ENCODE assay signal across 8 cellular contexts in genomic region chr4:3532714-3533336, GRCh38. TPM values are rescaled to one million over a fixed set of nuclear protein-coding genes. Genes with fewer than 3 reads are reported as not detected.
A peak's percentile ranks its signal among the peaks of the same experiment; 100 is the strongest.
DNase-seq lines count a peak whose midpoint lies in the region; ATAC-seq and TF ChIP-seq lines count a peak whose summit lies in the region.

No MANE protein-coding gene starts in this region.

- H2BK120ac ChIP-seq in mesendoderm (ENCODE audit: low read depth, low read length), result no peak overlapping the region

- no peaks in the 10 kb centered on the region for H3K36me3 ChIP-seq in CD8-positive, alpha-beta memory T cell (ENCODE audit: insufficient read depth, low read length)
- no peaks in the 10 kb centered on the region for H3K36me3 ChIP-seq in mesendoderm (ENCODE audit: control insufficient read depth, insufficient read depth, low read length)

- H3K27ac Mint-ChIP-seq in CD8-positive, alpha-beta memory T cell, result peak overlapping the region in 6 of 8 donors; percentile 18 to 97 (median 96)
- H3K27ac Mint-ChIP-seq in chondrocyte (ENCODE audit: unreplicated experiment), result peak overlapping the region; percentile 95

- peak overlapping the region; percentile 63 for H3K9ac ChIP-seq in mesendoderm (ENCODE audit: low read length)

- peak overlapping the region; percentile 87 for H3K56ac ChIP-seq in mesendoderm (ENCODE audit: low read length)

- H3K79me1 ChIP-seq in mesendoderm (ENCODE audit: low read length), result peaks cover 15% of the 10 kb centered on the region

- DNase-seq in CD8-positive, alpha-beta memory T cell, result no peak
- DNase-seq in chondrocyte (ENCODE audit: low spot score) (peak; percentile 82), mesendoderm (peak; percentile 73), cerebellar nuclear complex (lab: John Stamatoyannopoulos, UW) (no peak), NCI-H526 (lab: John Stamatoyannopoulos, UW) (no peak), GM19238 (ENCODE audit: insufficient read length, low spot score) (no peak)
- DNase-seq in effector CD8-positive, alpha-beta T cell (lab: John Stamatoyannopoulos, UW), result no peak

- no peak overlapping the region for H2BK15ac ChIP-seq in mesendoderm (replicated peaks; ENCODE audit: low read depth)

- H2BK5ac ChIP-seq in mesendoderm (ENCODE audit: low read length), result no peak overlapping the region

- no peak overlapping the region for H3K18ac ChIP-seq in mesendoderm (ENCODE audit: low read length)

- WGBS in mesendoderm (ENCODE audit: extremely low coverage, insufficient coverage, low lambda C conversion rate), result no CpG with 5 or more reads among the region's 42 CpGs

- no peak overlapping the region for H3K23ac ChIP-seq in mesendoderm (ENCODE audit: low read length)

- CTCF ChIA-PET in CD8-positive, alpha-beta memory T cell (lab: Charles Lee), result no interaction called here

- POLR2A ChIA-PET in CD8-positive, alpha-beta memory T cell (lab: Charles Lee), result no interaction called here

- H3K36me3 Mint-ChIP-seq in CD8-positive, alpha-beta memory T cell, result peaks cover 1 to 31% (median 5%) of the 10 kb centered on the region in 3 donors
- H3K36me3 Mint-ChIP-seq in chondrocyte (ENCODE audit: low read depth), result peaks cover 4% of the 10 kb centered on the region

- peak; percentile 11 for ATAC-seq in HG03066 (IDR thresholded peaks at IDR 0.05; ENCODE audit: low read depth, unreplicated experiment)

- H3K9me3 Mint-ChIP-seq in CD8-positive, alpha-beta memory T cell, result peaks cover 0 to 10% (median 5%) of the 10 kb centered on the region in 5 donors
- peaks cover 5% of the 10 kb centered on the region for H3K9me3 Mint-ChIP-seq in chondrocyte (ENCODE audit: low read depth)

- peak overlapping the region; percentile 74 for H3K4me3 ChIP-seq in CD8-positive, alpha-beta memory T cell (ENCODE audit: low read length)
- no peak overlapping the region for H3K4me3 ChIP-seq in mesendoderm (ENCODE audit: low read length)

- no peak overlapping the region for H3K4ac ChIP-seq in mesendoderm (ENCODE audit: low read depth, low read length)

- no peaks in the 10 kb centered on the region for H3K9me3 ChIP-seq in CD8-positive, alpha-beta memory T cell (ENCODE audit: low read length)

- peak overlapping the region; percentile 96 to 100 (median 99) for H3K4me3 Mint-ChIP-seq in CD8-positive, alpha-beta memory T cell
- peak overlapping the region; percentile 99 for H3K4me3 Mint-ChIP-seq in chondrocyte (ENCODE audit: unreplicated experiment)

- peak overlapping the region; percentile 73 for H3K27ac ChIP-seq in CD8-positive, alpha-beta memory T cell (ENCODE audit: low read depth, low read length)
- H3K27ac ChIP-seq in mesendoderm (ENCODE audit: low read depth, low read length), result no peak overlapping the region

- peaks cover 30 to 49% (median 34%) of the 10 kb centered on the region in 3 donors for H3K4me1 Mint-ChIP-seq in CD8-positive, alpha-beta memory T cell
- H3K4me1 Mint-ChIP-seq in chondrocyte (ENCODE audit: low read depth), result peaks cover 21% of the 10 kb centered on the region

- H3K4me2 ChIP-seq in mesendoderm (ENCODE audit: low read length), result peak overlapping the region; percentile 49

- H3K79me2 ChIP-seq in mesendoderm (ENCODE audit: control insufficient read depth, insufficient read depth, low read length), result peaks cover 14% of the 10 kb centered on the region

- no peaks in the 10 kb centered on the region for H3K27me3 ChIP-seq in CD8-positive, alpha-beta memory T cell (ENCODE audit: insufficient read depth, low read length, poor library complexity, severe bottlenecking)
- no peaks in the 10 kb centered on the region for H3K27me3 ChIP-seq in mesendoderm (ENCODE audit: insufficient read depth, low read length, poor library complexity)

- H4K5ac ChIP-seq in mesendoderm (ENCODE audit: low read length), result no peak overlapping the region

- no peak overlapping the region for H4K8ac ChIP-seq in mesendoderm (ENCODE audit: low read depth, low read length)

- peaks cover 8 to 10% of the 10 kb centered on the region in 2 donors for H3K27me3 Mint-ChIP-seq in CD8-positive, alpha-beta memory T cell
- peaks cover 6% of the 10 kb centered on the region for H3K27me3 Mint-ChIP-seq in chondrocyte (ENCODE audit: low read depth)

- H3K4me1 ChIP-seq in CD8-positive, alpha-beta memory T cell (ENCODE audit: insufficient read depth, low read length), result peaks cover 32% of the 10 kb centered on the region
- peaks cover 4% of the 10 kb centered on the region for H3K4me1 ChIP-seq in mesendoderm (ENCODE audit: control insufficient read depth, low read depth, low read length)

- H2AK5ac ChIP-seq in mesendoderm (ENCODE audit: low read length), result no peak overlapping the region

- no peak for TF ChIP-seq CTCF in chondrocyte (IDR thresholded peaks at IDR 0.05)

RNA-seq across cellular contexts. Expression of gene LRPAP1, which starts 0.6 kb away (rescaled TPM):
- total RNA-seq in CD8-positive, alpha-beta memory T cell, result 10 to 100 TPM; 89.0 to 94.9 TPM
- polyA plus RNA-seq in CD8-positive, alpha-beta memory T cell, result 140 TPM
- total RNA-seq in chondrocyte, result 135 to 142 TPM (median 142 TPM) in 3 replicates
- polyA plus RNA-seq in mesendoderm (2013, experiment 1 of 2), result 46.7 TPM
- polyA plus RNA-seq in mesendoderm (2013, experiment 2 of 2), result 50.6 TPM

Comparison
In these comparisons a context has a peak if more than half of its experiments do, and no peak if none do; other contexts are left out.
1. DNase-seq: peak in chondrocyte (single experiment) and mesendoderm (single experiment); none in CD8-positive, alpha-beta memory T cell (0 of 5), cerebellar nuclear complex (0 of 2), effector CD8-positive, alpha-beta T cell (single experiment), NCI-H526 (0 of 2) and GM19238 (single experiment).